ENCODE assay signal across 9 cellular contexts in the genomic region with DNA sequence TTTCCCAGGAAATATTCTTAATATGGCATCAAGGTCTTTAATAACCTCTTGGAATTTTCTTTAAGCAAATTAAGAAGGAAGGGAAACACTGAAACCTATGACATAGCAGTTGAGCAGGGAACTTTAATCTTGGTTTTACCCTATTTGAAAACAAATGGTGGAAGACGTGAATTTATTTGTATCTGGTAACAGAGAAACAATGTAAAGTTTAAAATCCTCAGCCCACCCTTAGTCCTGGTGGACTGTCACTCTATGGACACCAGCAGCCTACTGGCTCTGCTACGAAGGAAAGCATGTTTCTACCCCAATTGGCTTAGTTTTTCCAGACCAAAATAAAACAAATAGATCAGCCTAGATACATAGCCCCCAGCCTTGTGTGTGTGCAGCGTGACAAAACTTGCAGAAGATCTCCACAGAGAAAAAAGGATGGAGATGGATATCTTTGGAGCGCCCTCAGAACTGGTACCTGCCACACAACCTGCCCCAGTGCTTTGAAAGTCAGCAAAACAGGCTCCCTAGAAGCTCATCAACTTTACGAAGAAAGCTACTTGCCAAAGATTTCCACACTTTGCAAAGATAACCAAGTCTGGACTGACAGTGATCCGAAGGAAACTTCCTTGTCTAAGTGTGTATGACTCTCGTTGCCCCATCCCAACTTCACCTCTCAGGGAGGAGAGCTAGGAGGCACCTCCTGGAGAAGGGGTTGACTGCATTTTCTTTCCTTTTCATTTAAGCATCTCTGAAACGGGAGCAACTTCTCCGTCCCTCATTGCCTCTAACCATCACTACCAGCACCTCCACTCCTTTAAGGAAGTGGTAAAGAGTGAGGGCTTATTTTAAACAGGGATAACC. TPM values are rescaled to one million over a fixed set of nuclear protein-coding genes. Genes with fewer than 3 reads are reported as not detected.
DNase-seq lines count a peak whose midpoint lies in the region; ATAC-seq and TF ChIP-seq lines count a peak whose summit lies in the region.
"Had no signal": no experiment of that assay in that cellular context is flagged by ENCODE, and none has a peak within 500 bp of the region (broad histone marks: within the 10 kb centered on the region; RNA-seq: fewer than 3 reads in every experiment).

No MANE protein-coding gene starts in this region.

- intact Hi-C loops in naive thymus-derived CD4-positive, alpha-beta T cell (cut with micrococcal nuclease) = loop anchor here in 1 of 2 donors (10.0 kb wide), 1 partner anchor 1478 kb away; no protein-coding TSS in a partner anchor

- H3K9me3 Mint-ChIP-seq in naive thymus-derived CD4-positive, alpha-beta T cell = peaks cover 0 to 2% (median 0%) of the 10 kb centered on the region in 11 donors

- H3K4me1 ChIP-seq in NT2/D1 (ENCODE audit: insufficient read depth, insufficient read length) (peaks cover 7% of the 10 kb centered on the region), esophagus (ENCODE audit: control insufficient read depth in 2 of 2, insufficient read depth in 2 of 2, low read length in 1 of 2) (peaks cover 0 to 3% of the 10 kb centered on the region in 2 donors), osteoblast (ENCODE audit: insufficient read depth, low read length) (peaks cover 75% of the 10 kb centered on the region)
- H3K4me1 ChIP-seq in naive thymus-derived CD4-positive, alpha-beta T cell (ENCODE audit: control insufficient read depth in 2 of 2, insufficient read depth in 2 of 2, low read length in 2 of 2) = peaks cover 4 to 35% of the 10 kb centered on the region in 2 donors

- TF ChIP-seq CTCF in osteoblast (IDR thresholded peaks at IDR 0.05; ENCODE audit: extremely low read depth, low read depth, low read length) = no peak

- H3K9me3 ChIP-seq in NT2/D1 (ENCODE audit: insufficient read depth, low read length) (no peaks in the 10 kb centered on the region), esophagus (ENCODE audit: control insufficient read depth in 2 of 2, insufficient read depth in 1 of 2, low read depth in 1 of 2, low read length in 1 of 2) (no peaks in the 10 kb centered on the region), osteoblast (ENCODE audit: low read depth, low read length) (no peaks in the 10 kb centered on the region)
- no peaks in the 10 kb centered on the region for H3K9me3 ChIP-seq in naive thymus-derived CD4-positive, alpha-beta T cell (ENCODE audit: control insufficient read depth in 2 of 3, low read length in 3 of 3)

- H3K4me3 Mint-ChIP-seq in naive thymus-derived CD4-positive, alpha-beta T cell = peak overlapping the region in 1 of 10 donors; percentile 40

- DNase-seq in Ammon's horn (ENCODE audit: low spot score) (peak; percentile 55), NT2/D1 (ENCODE audit: low read depth, low spot score) (no peak), osteoblast (ENCODE audit: insufficient read length, low spot score, missing footprints) (no peak), NCI-H2171 (lab: John Stamatoyannopoulos, UW) (no peak), anterior cingulate cortex (lab: John Stamatoyannopoulos, UW) (no peak)
- DNase-seq in naive thymus-derived CD4-positive, alpha-beta T cell = no peak
- DNase-seq: Karpas-422 had no signal

- H3K4me3 ChIP-seq in NT2/D1 (ENCODE audit: insufficient read length, low read depth) (no peak overlapping the region), esophagus (ENCODE audit: low read depth in 1 of 2, low read length in 2 of 2) (peak overlapping the region in 1 of 2 donors; percentile 12), osteoblast (ENCODE audit: insufficient read depth, low read length) (peak overlapping the region; percentile 95)
- H3K4me3 ChIP-seq in naive thymus-derived CD4-positive, alpha-beta T cell (ENCODE audit: low read length) = no peak overlapping the region

- H3K27me3 ChIP-seq in NT2/D1 (ENCODE audit: insufficient read depth, insufficient read length) = peaks cover 38% of the 10 kb centered on the region
- peaks cover 0 to 6% of the 10 kb centered on the region in 2 donors for H3K27me3 ChIP-seq in esophagus (ENCODE audit: control insufficient read depth in 1 of 2, insufficient read depth in 2 of 2, low read length in 2 of 2)
- H3K27me3 ChIP-seq in osteoblast (ENCODE audit: insufficient read depth, low read length) = no peaks in the 10 kb centered on the region
- H3K27me3 ChIP-seq in naive thymus-derived CD4-positive, alpha-beta T cell (ENCODE audit: control insufficient read depth in 2 of 2, insufficient read depth in 2 of 2, low read length in 2 of 2) = peaks cover 0 to 1% of the 10 kb centered on the region in 2 donors

- H3K4me2 ChIP-seq in osteoblast (ENCODE audit: insufficient read depth, low read length) = peak overlapping the region; percentile 83

- H3K27me3 Mint-ChIP-seq in naive thymus-derived CD4-positive, alpha-beta T cell = peaks cover 48 to 75% (median 62%) of the 10 kb centered on the region in 5 donors

- whole genome bisulfite sequencing in esophagus, 2 donors = 43 to 54% methylated on average over 9 of the region's 9 CpGs

- peak overlapping the region in 1 of 9 donors; percentile 9 for H3K27ac Mint-ChIP-seq in naive thymus-derived CD4-positive, alpha-beta T cell

- CTCF ChIA-PET in naive thymus-derived CD4-positive, alpha-beta T cell (lab: Charles Lee) = no interaction called here

- no peaks in the 10 kb centered on the region for H4K20me1 ChIP-seq in osteoblast (ENCODE audit: insufficient read depth, low read length)

- H3K36me3 Mint-ChIP-seq in naive thymus-derived CD4-positive, alpha-beta T cell = peaks cover 0 to 1% (median 0%) of the 10 kb centered on the region in 5 donors

- peak overlapping the region; percentile 25 to 42 for H3K27ac ChIP-seq in esophagus (ENCODE audit: low read depth in 2 of 2, low read length in 1 of 2)
- peak overlapping the region; percentile 93 for H3K27ac ChIP-seq in osteoblast (ENCODE audit: low read depth, low read length)
- no peak overlapping the region for H3K27ac ChIP-seq in naive thymus-derived CD4-positive, alpha-beta T cell (ENCODE audit: low read depth, low read length)

- no peak overlapping the region for H2AFZ ChIP-seq in osteoblast (ENCODE audit: low read length)

- H3K79me2 ChIP-seq in osteoblast (ENCODE audit: insufficient read depth, low read length) = peaks cover 98% of the 10 kb centered on the region

- H3K36me3 ChIP-seq in NT2/D1 (ENCODE audit: insufficient read depth, insufficient read length, low read length) (peaks cover 19% of the 10 kb centered on the region), esophagus (ENCODE audit: control insufficient read depth in 2 of 2, insufficient read depth in 2 of 2, low read length in 1 of 2) (no peaks in the 10 kb centered on the region), osteoblast (ENCODE audit: insufficient read depth, low read length) (no peaks in the 10 kb centered on the region)
- no peaks in the 10 kb centered on the region for H3K36me3 ChIP-seq in naive thymus-derived CD4-positive, alpha-beta T cell (ENCODE audit: control insufficient read depth in 2 of 3, insufficient read depth in 3 of 3, low read length in 3 of 3)

- H3K9ac ChIP-seq in NT2/D1 (ENCODE audit: insufficient read length, low read depth) = peak overlapping the region; percentile 45

- no peak for ATAC-seq in naive thymus-derived CD4-positive, alpha-beta T cell
- ATAC-seq in GM18517 (IDR thresholded peaks at IDR 0.05; ENCODE audit: unreplicated experiment) = no peak

- peaks cover 5 to 25% (median 18%) of the 10 kb centered on the region in 7 donors for H3K4me1 Mint-ChIP-seq in naive thymus-derived CD4-positive, alpha-beta T cell

- POLR2A ChIA-PET in naive thymus-derived CD4-positive, alpha-beta T cell (lab: Charles Lee) = no interaction called here

RNA-seq across cellular contexts. Expression of a gene that starts 7.3 kb away (rescaled TPM):
- polyA plus RNA-seq in esophagus = 1 to 10 TPM; 3.7 to 5.9 TPM
- total RNA-seq in osteoblast = 119 and 128 TPM in 2 replicates
- 100 to 1,000 TPM in 1 of 5 experiments, 10 to 100 TPM in 1, 1 to 10 TPM in 3; 4.2 to 534 (median 6.6) TPM for total RNA-seq in naive thymus-derived CD4-positive, alpha-beta T cell
- under 1 TPM; 0.26 to 0.39 TPM for polyA plus RNA-seq in naive thymus-derived CD4-positive, alpha-beta T cell
